Comparison of ENCODE assay signal across 8 cellular contexts in the genomic region with DNA sequence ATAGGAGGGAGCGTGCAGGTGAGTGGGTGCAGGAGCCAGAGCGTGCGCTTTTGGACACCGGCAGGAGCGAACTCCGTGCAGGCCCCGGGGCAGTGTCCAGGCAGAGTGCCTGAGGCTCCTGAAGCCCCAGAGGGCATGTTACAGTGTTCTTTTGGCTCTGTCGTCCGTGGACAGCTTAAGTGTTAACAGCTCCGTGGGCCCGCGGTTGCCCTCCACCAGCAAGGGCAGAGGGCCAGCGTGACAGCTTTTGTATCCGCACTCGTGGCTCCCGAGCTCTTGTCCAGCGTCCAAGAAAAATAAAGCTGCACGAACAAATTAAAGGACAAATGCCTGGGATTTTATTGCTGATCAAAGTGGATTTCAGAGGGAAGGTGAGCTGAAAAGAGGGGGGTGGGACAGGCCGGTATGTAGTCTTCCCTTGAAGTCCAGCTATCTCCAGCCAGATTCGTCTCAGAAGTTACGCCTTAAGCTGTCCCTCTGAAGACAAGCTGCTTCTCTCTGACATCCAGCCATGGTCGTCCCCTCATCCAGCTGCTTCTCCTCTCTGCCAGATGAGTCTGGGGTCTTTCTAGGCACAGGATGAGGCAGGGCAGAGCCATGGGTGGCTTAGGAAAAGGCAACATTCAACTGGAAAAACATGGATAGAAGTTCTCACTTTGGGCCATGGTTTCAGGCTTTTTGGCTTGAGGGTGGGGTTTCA. TPM values are rescaled to one million over a fixed set of nuclear protein-coding genes. Genes with fewer than 3 reads are reported as not detected.
DNase-seq lines count a peak whose midpoint lies in the region; TF ChIP-seq lines count a peak whose summit lies in the region.

No MANE protein-coding gene starts in this region.

- no peak for TF ChIP-seq POLR2A in esophagus squamous epithelium (IDR thresholded peaks at IDR 0.05)

- H3K36me3 Mint-ChIP-seq in progenitor cell of endocrine pancreas (ENCODE audit: insufficient read depth): no peaks in the 10 kb centered on the region

- H4K20me1 ChIP-seq in DOHH2 (ENCODE audit: control insufficient read depth, insufficient read depth, low read depth, low read length): no peaks in the 10 kb centered on the region; the same call in 1 of the 2 replicates

- H3K9me3 ChIP-seq in DOHH2 (ENCODE audit: control insufficient read depth, insufficient read depth, low read length): peaks cover 11% of the 10 kb centered on the region
- no peaks in the 10 kb centered on the region for H3K9me3 ChIP-seq in SJCRH30 (replicated peaks)
- no peaks in the 10 kb centered on the region for H3K9me3 ChIP-seq in esophagus squamous epithelium

- H3K9me3 Mint-ChIP-seq in progenitor cell of endocrine pancreas (ENCODE audit: low read depth): no peaks in the 10 kb centered on the region

- 74 to 81% methylated on average over 9 to 22 of the region's 22 CpGs for WGBS in esophagus squamous epithelium, 2 donors

- H3K36me3 ChIP-seq in DOHH2 (ENCODE audit: control insufficient read depth, low read length): peaks cover 25% of the 10 kb centered on the region
- H3K36me3 ChIP-seq in SJCRH30: no peaks in the 10 kb centered on the region
- no peaks in the 10 kb centered on the region for H3K36me3 ChIP-seq in esophagus squamous epithelium

- DNase-seq in SJCRH30 (peak; percentile 11 to 25), esophagus squamous epithelium (lab: John Stamatoyannopoulos, UW) (no peak), progenitor cell of endocrine pancreas (ENCODE audit: low spot score, unreplicated experiment) (no peak), NCI-H2081 treated with DMSO at 0.1 percent for 48 hours (lab: John Stamatoyannopoulos, UW) (no peak), NCI-H1930 (lab: John Stamatoyannopoulos, UW) (no peak), AG08395 (ENCODE audit: low spot score) (no peak), SHP77 treated with DMSO at 0.1 percent for 48 hours (lab: John Stamatoyannopoulos, UW) (no peak)

- no peaks in the 10 kb centered on the region for H3K9me2 ChIP-seq in DOHH2 (replicated peaks; ENCODE audit: control insufficient read depth, low read length)

- H3K4me2 ChIP-seq in DOHH2 (ENCODE audit: low read length): peak overlapping the region; percentile 88

- H3K79me2 ChIP-seq in DOHH2 (ENCODE audit: control insufficient read depth, low read length): peaks cover 40% of the 10 kb centered on the region

- H3K4me3 Mint-ChIP-seq in progenitor cell of endocrine pancreas (ENCODE audit: low read depth): peak overlapping the region; percentile 88

- peaks cover 24% of the 10 kb centered on the region for H3K27me3 Mint-ChIP-seq in progenitor cell of endocrine pancreas

- peaks cover 21% of the 10 kb centered on the region for H3K4me1 Mint-ChIP-seq in progenitor cell of endocrine pancreas (ENCODE audit: low read depth)

- TF ChIP-seq CTCF in DOHH2 (IDR thresholded peaks at IDR 0.05; ENCODE audit: low read depth, low read length, poor library complexity, severe bottlenecking) (no peak), esophagus squamous epithelium (IDR thresholded peaks at IDR 0.05) (no peak), progenitor cell of endocrine pancreas (IDR thresholded peaks at IDR 0.05; ENCODE audit: unreplicated experiment) (no peak)

- H3K4me1 ChIP-seq in DOHH2 (ENCODE audit: control insufficient read depth, low read length) (peaks cover 65% of the 10 kb centered on the region), SJCRH30 (peaks cover 12% of the 10 kb centered on the region), esophagus squamous epithelium (peaks cover 27 to 55% (median 33%) of the 10 kb centered on the region in 3 donors)

- intact Hi-C loops in esophagus squamous epithelium (cut with DNase I): no loop called here

- no peaks in the 10 kb centered on the region for H3K27me3 ChIP-seq in DOHH2 (ENCODE audit: control insufficient read depth, low read length)
- H3K27me3 ChIP-seq in SJCRH30: no peaks in the 10 kb centered on the region
- no peaks in the 10 kb centered on the region for H3K27me3 ChIP-seq in esophagus squamous epithelium

- peak overlapping the region; percentile 96 for H3K27ac Mint-ChIP-seq in progenitor cell of endocrine pancreas

- H3K4me3 ChIP-seq in DOHH2 (ENCODE audit: low read length) (peak overlapping the region; percentile 88), SJCRH30 (peak overlapping the region; percentile 68), esophagus squamous epithelium (peak overlapping the region in 3 of 4 donors; percentile 64 to 87 (median 77))

- H3K27ac ChIP-seq in DOHH2 (ENCODE audit: low read depth, low read length): peak overlapping the region; percentile 75
- H3K27ac ChIP-seq in SJCRH30: peak overlapping the region; percentile 90
- peak overlapping the region; percentile 90 to 96 (median 94) for H3K27ac ChIP-seq in esophagus squamous epithelium

- peaks cover 11% of the 10 kb centered on the region for H3F3A ChIP-seq in DOHH2 (ENCODE audit: control insufficient read depth, insufficient read depth)

RNA-seq across cellular contexts. Expression of a gene that starts 1.0 kb away (rescaled TPM):
- total RNA-seq in SJCRH30 (2014; rRNA removed; shearing (Covaris generic)): 85.4 and 96.9 TPM in 2 replicates
- 100 to 1,000 TPM in 1 of 4 donors, 10 to 100 TPM in 3; 66.7 to 115 (median 89.0) TPM for total RNA-seq in esophagus squamous epithelium
- total RNA-seq in progenitor cell of endocrine pancreas: 45.7 and 48.7 TPM in 2 replicates

RNA-seq across cellular contexts. Expression of a gene that starts 6.6 kb away (rescaled TPM):
- 84.7 and 92.9 TPM in 2 replicates for total RNA-seq in SJCRH30 (2014; rRNA removed; shearing (Covaris generic))
- total RNA-seq in esophagus squamous epithelium (10 to 100 TPM; 65.0 to 90.2 (median 84.1) TPM), progenitor cell of endocrine pancreas (102 and 111 TPM in 2 replicates)

RNA-seq across cellular contexts. Expression of a gene that starts 11.3 kb away (rescaled TPM):
- 46.3 and 57.7 TPM in 2 replicates for total RNA-seq in SJCRH30 (2014; rRNA removed; shearing (Covaris generic))
- total RNA-seq in esophagus squamous epithelium (10 to 100 TPM; 11.8 to 52.7 (median 17.8) TPM), progenitor cell of endocrine pancreas (261 and 292 TPM in 2 replicates)

RNA-seq across cellular contexts. Expression of a gene that starts 39.0 kb away (rescaled TPM):
- 1.0 and 1.6 TPM in 2 replicates for total RNA-seq in SJCRH30 (2014; rRNA removed; shearing (Covaris generic))
- total RNA-seq in esophagus squamous epithelium: 10 to 100 TPM in 2 of 4 donors, 1 to 10 TPM in 2; 4.0 to 11.5 (median 7.9) TPM
- 4.8 and 6.2 TPM in 2 replicates for total RNA-seq in progenitor cell of endocrine pancreas

RNA-seq across cellular contexts. Expression of a gene that starts 45.7 kb away (rescaled TPM):
- not detected in 2 replicates for total RNA-seq in SJCRH30 (2014; rRNA removed; shearing (Covaris generic))
- total RNA-seq in esophagus squamous epithelium (not detected), progenitor cell of endocrine pancreas (not detected in 2 replicates)

Comparison
In these comparisons a context has a peak if more than half of its experiments do, and no peak if none do; other contexts are left out.
1. DNase-seq: peak in SJCRH30 (2 of 2); none in esophagus squamous epithelium (single experiment), progenitor cell of endocrine pancreas (single experiment), NCI-H2081 treated with DMSO at 0.1 percent for 48 hours (single experiment), NCI-H1930 (0 of 2), AG08395 (single experiment) and SHP77 treated with DMSO at 0.1 percent for 48 hours (single experiment).
2. Peak in every context shown above with its lines, with median percentiles within 50 percentile points of each other: H3K27ac ChIP-seq and H3K4me3 ChIP-seq.